11 cellular contexts compared by ENCODE assay signal in the genomic region with DNA sequence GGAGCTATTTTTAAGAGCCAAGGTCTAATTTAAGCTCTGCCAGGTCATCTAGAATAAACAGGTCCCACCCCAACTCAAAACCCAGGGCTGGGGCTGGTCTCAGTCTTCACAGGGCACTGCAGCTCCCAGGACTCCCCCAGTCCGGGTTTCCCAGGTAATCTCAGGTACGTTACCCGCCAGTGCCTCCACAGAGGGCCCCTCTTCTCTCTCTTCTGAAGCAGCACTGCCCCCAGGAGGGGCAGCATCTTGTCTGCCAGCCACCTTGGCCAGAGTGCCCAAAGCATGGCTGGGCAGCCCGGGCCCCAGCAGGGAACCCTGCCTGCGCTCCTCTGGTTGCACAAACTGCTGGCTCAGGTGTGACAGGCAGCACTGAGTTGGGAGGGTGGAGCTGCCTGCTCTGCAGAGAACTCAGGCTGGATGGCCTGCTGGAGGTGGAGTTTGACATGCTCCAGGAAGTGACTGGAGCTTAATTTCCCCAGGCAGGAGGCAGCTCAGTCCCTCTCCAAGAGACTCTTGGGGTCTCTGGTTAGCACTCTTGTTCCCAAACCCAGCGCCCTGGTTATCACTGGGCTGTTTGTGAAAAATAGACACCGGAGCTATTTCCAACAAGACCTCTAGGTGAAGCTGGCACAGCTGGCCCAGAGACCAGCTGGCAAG. TPM values are rescaled to one million over a fixed set of nuclear protein-coding genes. Genes with fewer than 3 reads are reported as not detected.
A peak's percentile ranks its signal among the peaks of the same experiment; 100 is the strongest.
DNase-seq lines count a peak whose midpoint lies in the region; ATAC-seq, FAIRE-seq and TF ChIP-seq lines count a peak whose summit lies in the region.
"Had no signal": no experiment of that assay in that cellular context is flagged by ENCODE, and none has a peak within 500 bp of the region (broad histone marks: within the 10 kb centered on the region; RNA-seq: fewer than 3 reads in every experiment).

A gene with protein sequence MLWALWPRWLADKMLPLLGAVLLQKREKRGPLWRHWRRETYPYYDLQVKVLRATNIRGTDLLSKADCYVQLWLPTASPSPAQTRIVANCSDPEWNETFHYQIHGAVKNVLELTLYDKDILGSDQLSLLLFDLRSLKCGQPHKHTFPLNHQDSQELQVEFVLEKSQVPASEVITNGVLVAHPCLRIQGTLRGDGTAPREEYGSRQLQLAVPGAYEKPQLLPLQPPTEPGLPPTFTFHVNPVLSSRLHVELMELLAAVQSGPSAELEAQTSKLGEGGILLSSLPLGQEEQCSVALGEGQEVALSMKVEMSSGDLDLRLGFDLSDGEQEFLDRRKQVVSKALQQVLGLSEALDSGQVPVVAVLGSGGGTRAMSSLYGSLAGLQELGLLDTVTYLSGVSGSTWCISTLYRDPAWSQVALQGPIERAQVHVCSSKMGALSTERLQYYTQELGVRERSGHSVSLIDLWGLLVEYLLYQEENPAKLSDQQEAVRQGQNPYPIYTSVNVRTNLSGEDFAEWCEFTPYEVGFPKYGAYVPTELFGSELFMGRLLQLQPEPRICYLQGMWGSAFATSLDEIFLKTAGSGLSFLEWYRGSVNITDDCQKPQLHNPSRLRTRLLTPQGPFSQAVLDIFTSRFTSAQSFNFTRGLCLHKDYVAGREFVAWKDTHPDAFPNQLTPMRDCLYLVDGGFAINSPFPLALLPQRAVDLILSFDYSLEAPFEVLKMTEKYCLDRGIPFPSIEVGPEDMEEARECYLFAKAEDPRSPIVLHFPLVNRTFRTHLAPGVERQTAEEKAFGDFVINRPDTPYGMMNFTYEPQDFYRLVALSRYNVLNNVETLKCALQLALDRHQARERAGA (minus strand): TSS at position 371 of the 657 bp plus-strand sequence. CDS start 87 bp downstream, at position 284.

- no peak within 1 kb of the TSS for H3K9ac ChIP-seq in DND-41 (ENCODE audit: low read depth, low read length)

- H3K4me3 ChIP-seq in DND-41 (ENCODE audit: low read depth in 1 of 2, low read length in 2 of 2) = no peak within 1 kb of the TSS
- no peak within 1 kb of the TSS for H3K4me3 ChIP-seq in cardiac muscle cell
- H3K4me3 ChIP-seq in pancreas = peak within 1 kb of the TSS in 2 of 4 donors; percentile 14 to 26
- H3K4me3 ChIP-seq in gastroesophageal sphincter = no peak within 1 kb of the TSS

- H3K36me3 ChIP-seq in DND-41 (ENCODE audit: insufficient read depth, low read length) (peaks cover 22% of the 10 kb centered on the region), cardiac muscle cell (peaks cover 8% of the 10 kb centered on the region), pancreas (peaks cover 0 to 17% (median 7%) of the 10 kb centered on the region in 3 donors), gastroesophageal sphincter (peaks cover 0 to 27% of the 10 kb centered on the region in 2 donors)

- ATAC-seq in DND-41 (ENCODE audit: insufficient read depth, low read depth) (peak; percentile 31; the same call in 1 of the 3 replicates), pancreas (peak; percentile 76 to 95 (median 91)), gastroesophageal sphincter (no peak)
- ATAC-seq in stimulated activated naive CD8-positive, alpha-beta T cell treated with anti-CD3 and anti-CD28 coated beads, Interleukin-15, Interleukin-2, amounts not matched to agents 100 U/mL and 50 U/mL, for 24 hours = no peak
- ATAC-seq: natural killer cell treated with Interleukin-12 subunit alpha and Interleukin-12 subunit beta and Interleukin-15 and Interleukin-18, amount 100 ng/mL, for 72 hours had no signal

- H2AFZ ChIP-seq in DND-41 (ENCODE audit: low read depth, low read length) = no peak within 1 kb of the TSS; the same call in 1 of the 2 replicates

- H3K4me2 ChIP-seq in DND-41 (ENCODE audit: insufficient read depth, low read length) = no peak within 1 kb of the TSS

- intact Hi-C loops in pancreas (cut with DNase I) = no loop called here

- TF ChIP-seq POLR2A in gastroesophageal sphincter (IDR thresholded peaks at IDR 0.05) = no peak

- H3K79me2 ChIP-seq in DND-41 (ENCODE audit: insufficient read depth, low read length) = no peaks in the 10 kb centered on the region

- H3K4me1 ChIP-seq in DND-41 (ENCODE audit: insufficient read depth, low read length) = no peaks in the 10 kb centered on the region
- peaks cover 34% of the 10 kb centered on the region for H3K4me1 ChIP-seq in cardiac muscle cell (ENCODE audit: low read depth)
- peaks cover 3 to 12% (median 11%) of the 10 kb centered on the region in 3 donors for H3K4me1 ChIP-seq in pancreas
- peaks cover 0 to 25% (median 0%) of the 10 kb centered on the region in 3 donors for H3K4me1 ChIP-seq in gastroesophageal sphincter

- no peaks in the 10 kb centered on the region for H4K20me1 ChIP-seq in DND-41 (ENCODE audit: insufficient read depth, low read length)

- H3K9me3 ChIP-seq in DND-41 (ENCODE audit: insufficient read depth, low read length, severe bottlenecking) (no peaks in the 10 kb centered on the region), cardiac muscle cell (ENCODE audit: low read depth) (no peaks in the 10 kb centered on the region), pancreas (no peaks in the 10 kb centered on the region), gastroesophageal sphincter (no peaks in the 10 kb centered on the region)

- H3K27ac ChIP-seq in DND-41 (ENCODE audit: low read length) (no peak within 1 kb of the TSS), cardiac muscle cell (peak within 1 kb of the TSS; percentile 59), pancreas (peak within 1 kb of the TSS in 3 of 4 donors; percentile 17 to 67 (median 62)), gastroesophageal sphincter (no peak within 1 kb of the TSS)

- TF ChIP-seq CTCF in DND-41 (IDR thresholded peaks at IDR 0.05; ENCODE audit: borderline replicate concordance, extremely low read depth, low read length, poor library complexity, severe bottlenecking) (no peak), cardiac muscle cell (IDR thresholded peaks at IDR 0.05; ENCODE audit: low read depth, low read length) (no peak), pancreas (IDR thresholded peaks at IDR 0.05) (no peak), gastroesophageal sphincter (IDR thresholded peaks at IDR 0.05) (no peak)

- 27 to 29% methylated on average over 7 of the region's 7 CpGs for WGBS in pancreas, 2 donors
- WGBS in gastroesophageal sphincter (ENCODE audit: low coverage in 1 of 2), 2 donors = 80% methylated on average over 2 of the region's 7 CpGs; no CpG with 5 or more reads in 1 of the 2 donors

- no peak for TF ChIP-seq EP300 in gastroesophageal sphincter (IDR thresholded peaks at IDR 0.05)

- no peak for DNase-seq in DND-41
- DNase-seq in NCI-H526 (lab: John Stamatoyannopoulos, UW) = peak; percentile 19 to 74
- DNase-seq in cardiac muscle cell (ENCODE audit: low read depth in 1 of 2, low spot score in 1 of 2) = no peak
- DNase-seq in pancreas = peak; percentile 71 to 86 (median 74)
- no peak for DNase-seq in activated CD4-positive, alpha-beta T cell treated with anti-CD3 and anti-CD28 coated beads, Interleukin-2, amount 50 U/mL, for 48 hours
- no peak for DNase-seq in stimulated activated naive CD8-positive, alpha-beta T cell treated with anti-CD3 and anti-CD28 coated beads, Interleukin-15, Interleukin-2, amounts not matched to agents 100 U/mL and 50 U/mL, for 24 hours
- DNase-seq in effector CD4-positive, alpha-beta T cell = no peak
- DNase-seq: activated CD8-positive, alpha-beta memory T cell treated with anti-CD3 and anti-CD28 coated beads, Interleukin-2, amount 50 U/mL, for 4 hours; NCI-H2029 had no signal

- H3K27me3 ChIP-seq in DND-41 (ENCODE audit: insufficient read depth, low read length, poor library complexity) = no peaks in the 10 kb centered on the region
- H3K27me3 ChIP-seq in cardiac muscle cell = no peaks in the 10 kb centered on the region
- H3K27me3 ChIP-seq in pancreas = no peaks in the 10 kb centered on the region
- H3K27me3 ChIP-seq in gastroesophageal sphincter = no peaks in the 10 kb centered on the region

- no peak for FAIRE-seq in pancreas (lab: Jason Lieb, UNC)

RNA-seq across cellular contexts. Expression of the gene that starts here (rescaled TPM):
- 0.78 and 2.9 TPM in 2 replicates for total RNA-seq in cardiac muscle cell
- 0.50 and 1.2 TPM in 2 replicates for polyA plus RNA-seq in cardiac muscle cell
- 1 to 10 TPM in 1 of 6 donors, under 1 TPM in 5; 0.08 to 1.1 (median 0.26) TPM for total RNA-seq in pancreas
- polyA plus RNA-seq in pancreas = under 1 TPM; 0.23 to 0.91 TPM
- total RNA-seq in gastroesophageal sphincter = under 1 TPM in 2 of 4 donors, not detected in 2; 0.16 to 0.67 TPM
- total RNA-seq: natural killer cell treated with Interleukin-12 subunit alpha and Interleukin-12 subunit beta and Interleukin-15 and Interleukin-18, amount 100 ng/mL, for 72 hours had no signal

Comparison
In these comparisons a context has a peak if more than half of its experiments do, and no peak if none do; other contexts are left out.
1. ATAC-seq: peak in DND-41 (single experiment) and pancreas (4 of 4); none in gastroesophageal sphincter (single experiment) and stimulated activated naive CD8-positive, alpha-beta T cell treated with anti-CD3 and anti-CD28 coated beads, Interleukin-15, Interleukin-2, amounts not matched to agents 100 U/mL and 50 U/mL, for 24 hours (single experiment).
2. DNase-seq: peak in NCI-H526 (2 of 2) and pancreas (6 of 6); none in DND-41 (single experiment), cardiac muscle cell (0 of 2), activated CD4-positive, alpha-beta T cell treated with anti-CD3 and anti-CD28 coated beads, Interleukin-2, amount 50 U/mL, for 48 hours (0 of 2), stimulated activated naive CD8-positive, alpha-beta T cell treated with anti-CD3 and anti-CD28 coated beads, Interleukin-15, Interleukin-2, amounts not matched to agents 100 U/mL and 50 U/mL, for 24 hours (single experiment) and effector CD4-positive, alpha-beta T cell (single experiment).
3. H3K27ac ChIP-seq: peak in cardiac muscle cell (single experiment) and pancreas (3 of 4); none in DND-41 (single experiment) and gastroesophageal sphincter (0 of 4).